Comparison of ENCODE assay signal across 15 cellular contexts in genomic region chr5:167626341-167627118, GRCh38.
A peak's percentile ranks its signal among the peaks of the same experiment; 100 is the strongest.
DNase-seq lines count a peak whose midpoint lies in the region; ATAC-seq and TF ChIP-seq lines count a peak whose summit lies in the region.
"Had no signal": no experiment of that assay in that cellular context is flagged by ENCODE, and none has a peak within 500 bp of the region (broad histone marks: within the 10 kb centered on the region; RNA-seq: fewer than 3 reads in every experiment).

No MANE protein-coding gene starts in this region.

- no peak overlapping the region for H3K4me3 ChIP-seq in fibroblast of pulmonary artery (replicated peaks; ENCODE audit: low read depth, low read length)
- H3K4me3 ChIP-seq: BLaER1, K562, MG63 had no signal

- in situ Hi-C loops in SK-MEL-5 (cut with HindIII; ENCODE audit: low pct_unique_long_range_greater_than_20kb, low sequenced_read_pairs) = no loop called here

- ATAC-seq in HG03159 (IDR thresholded peaks at IDR 0.05; ENCODE audit: unreplicated experiment) = no peak
- ATAC-seq: K562 had no signal

- TF ChIP-seq CTCF in fibroblast of pulmonary artery (IDR thresholded peaks at IDR 0.05; ENCODE audit: low read length, missing control alignments) = no peak

- DNase-seq in HCEC 1CT = peak; percentile 30
- peak; percentile 10 for DNase-seq in SK-MEL-5 (ENCODE audit: low read depth, low spot score)
- DNase-seq in fibroblast of pulmonary artery (ENCODE audit: low read depth) = peak; percentile 13
- DNase-seq in stromal cell of bone marrow (ENCODE audit: low read depth) = peak; percentile 9
- no peak for DNase-seq in activated effector memory CD4-positive, alpha-beta T cell treated with anti-CD3 and anti-CD28 coated beads, Interleukin-2, amount 50 U/mL, for 16 hours
- DNase-seq in NCI-H2081 (lab: John Stamatoyannopoulos, UW) = no peak
- DNase-seq: CD8-positive, alpha-beta memory T cell; MG63; NCI-H1105; NCI-H1694 treated with DMSO at 0.1 percent for 48 hours; NCI-H446 treated with DMSO at 0.1 percent for 48 hours; NCI-H774 had no signal

Comparison
In these comparisons a context has a peak if more than half of its experiments do, and no peak if none do; other contexts are left out.
1. DNase-seq: peak in HCEC 1CT (single experiment), SK-MEL-5 (single experiment), fibroblast of pulmonary artery (single experiment) and stromal cell of bone marrow (single experiment); none in activated effector memory CD4-positive, alpha-beta T cell treated with anti-CD3 and anti-CD28 coated beads, Interleukin-2, amount 50 U/mL, for 16 hours (single experiment) and NCI-H2081 (0 of 2).